11 cellular contexts compared by ENCODE assay signal in the genomic region with DNA sequence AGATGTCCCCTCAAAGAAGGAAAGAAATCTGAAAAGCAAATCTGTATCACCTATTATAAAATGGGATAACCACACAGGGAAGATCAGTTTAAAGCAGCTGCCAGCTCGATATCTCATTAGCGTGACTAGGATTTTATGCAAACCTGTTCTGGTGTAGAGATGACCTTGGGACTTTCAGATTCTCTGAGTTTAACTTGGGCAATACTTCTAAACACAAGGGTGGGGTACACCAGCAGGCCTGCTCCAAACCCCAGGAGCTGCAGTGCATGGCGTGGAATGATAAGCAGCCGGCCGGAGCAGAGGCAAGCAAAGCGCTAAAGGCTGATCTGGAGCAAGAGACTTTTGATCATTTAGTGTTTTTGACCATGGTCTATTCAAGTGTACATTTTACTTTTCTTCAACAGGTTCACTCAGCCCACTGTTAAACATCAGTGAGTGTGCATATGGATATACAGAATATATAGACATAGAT. TPM values are rescaled to one million over a fixed set of nuclear protein-coding genes. Genes with fewer than 3 reads are reported as not detected.
DNase-seq lines count a peak whose midpoint lies in the region; ATAC-seq and TF ChIP-seq lines count a peak whose summit lies in the region.
"Had no signal": no experiment of that assay in that cellular context is flagged by ENCODE, and none has a peak within 500 bp of the region (broad histone marks: within the 10 kb centered on the region; RNA-seq: fewer than 3 reads in every experiment).

No MANE protein-coding gene starts in this region.

- no peak overlapping the region for H4K12ac ChIP-seq in trophoblast cell (ENCODE audit: low read depth, low read length)

- H3K79me2 ChIP-seq in OCI-LY1 (ENCODE audit: insufficient read depth, low read length) (peaks cover 92% of the 10 kb centered on the region), trophoblast cell (ENCODE audit: control insufficient read depth, insufficient read depth, low read length, poor library complexity) (peaks cover 19% of the 10 kb centered on the region)

- TF ChIP-seq CTCF in Calu3 (IDR thresholded peaks at IDR 0.05; ENCODE audit: unreplicated experiment) (no peak), OCI-LY1 (IDR thresholded peaks at IDR 0.05; ENCODE audit: low read length) (no peak), epithelial cell of proximal tubule (conservative IDR thresholded peaks at IDR 0.05; ENCODE audit: low read depth, low read length) (no peak), foreskin fibroblast (IDR thresholded peaks at IDR 0.05; ENCODE audit: low read depth, low read length) (no peak)

- H3K23ac ChIP-seq in trophoblast cell (ENCODE audit: low read length) = no peak overlapping the region

- BruUV-seq in Calu3 (replicated peaks; lab: Mats Ljungman, UMichigan) = no TSS peak

- no peaks in the 10 kb centered on the region for H3K9me2 ChIP-seq in OCI-LY1 (ENCODE audit: low read depth, low read length)

- H2AFZ ChIP-seq in OCI-LY1 (ENCODE audit: low read length) (no peak overlapping the region), trophoblast cell (ENCODE audit: insufficient read depth, low read length, poor library complexity) (no peak overlapping the region)

- H3K9ac ChIP-seq in OCI-LY1 (ENCODE audit: low read length) (peak overlapping the region; percentile 13; the same call in 1 of the 2 replicates), trophoblast cell (ENCODE audit: low read length) (no peak overlapping the region)

- H3K27me3 ChIP-seq in OCI-LY1 (ENCODE audit: insufficient read depth, low read length) (no peaks in the 10 kb centered on the region), trophoblast cell (ENCODE audit: insufficient read depth, low read length) (no peaks in the 10 kb centered on the region)
- H3K27me3 ChIP-seq: uterus had no signal

- no CpG with 5 or more reads among the region's 6 CpGs for WGBS in trophoblast cell (ENCODE audit: extremely low coverage, insufficient coverage, insufficient read length)

- H3K18ac ChIP-seq in trophoblast cell (ENCODE audit: low read length) = no peak overlapping the region

- H3K9me3 ChIP-seq in OCI-LY1 (ENCODE audit: low read length) (no peaks in the 10 kb centered on the region), trophoblast cell (ENCODE audit: insufficient read depth, low read depth, low read length) (no peaks in the 10 kb centered on the region)
- H3K9me3 ChIP-seq: uterus had no signal

- intact Hi-C loops in Calu3 (cut with micrococcal nuclease; ENCODE audit: unreplicated experiment) = loop anchor here (5.0 to 10.0 kb wide), 4 partner anchors 62 to 186 kb away; no protein-coding TSS in a partner anchor
- intact Hi-C loops in posterior cingulate gyrus (cut with DNase I) = loop anchor here (10.0 kb wide), 1 partner anchor 186 kb away; no protein-coding TSS in a partner anchor

- H4K20me1 ChIP-seq in OCI-LY1 (ENCODE audit: insufficient read depth, low read length) = peaks cover 4% of the 10 kb centered on the region; the same call in 1 of the 2 replicates

- peaks cover 24% of the 10 kb centered on the region for H3K79me1 ChIP-seq in trophoblast cell (ENCODE audit: low read length)

- H3K4ac ChIP-seq in trophoblast cell (ENCODE audit: low read depth, low read length) = peak overlapping the region; percentile 0

- DNase-seq in Calu3 = peak; percentile 31
- DNase-seq in epithelial cell of proximal tubule (ENCODE audit: low read depth) = no peak
- DNase-seq in trophoblast cell = no peak
- DNase-seq in foreskin fibroblast = no peak
- no peak for DNase-seq in NCI-H510A treated with DMSO at 0.1 percent for 48 hours (lab: John Stamatoyannopoulos, UW)
- no peak for DNase-seq in posterior cingulate gyrus
- DNase-seq: activated effector memory CD4-positive, alpha-beta T cell treated with anti-CD3 and anti-CD28 coated beads, Interleukin-2, amount 50 U/mL, for 16 hours; stimulated activated CD4-positive, alpha-beta T cell treated with anti-CD3 and anti-CD28 coated beads, Interleukin-4, amount 100 ng/mL, for 1 hour; uterus had no signal

- peak overlapping the region; percentile 0 for H2BK5ac ChIP-seq in trophoblast cell (ENCODE audit: low read depth, low read length, poor library complexity)

- CTCF ChIA-PET in Calu3 (lab: Charles Lee) = interaction anchor here (0.7 to 3.8 kb wide), 9 partner anchors 42 to 228 kb away, joined by 3 to 15 read pairs (median 4); no protein-coding TSS in a partner anchor

- no peaks in the 10 kb centered on the region for H3K27me3 Mint-ChIP-seq in Calu3 (ENCODE audit: unreplicated experiment)

- no peaks in the 10 kb centered on the region for H3K9me3 Mint-ChIP-seq in Calu3 (ENCODE audit: low read depth, unreplicated experiment)

- H3K4me2 ChIP-seq in OCI-LY1 (ENCODE audit: low read length) (peak overlapping the region; percentile 86), trophoblast cell (ENCODE audit: low read length) (peak overlapping the region; percentile 54)

- H2AK5ac ChIP-seq in trophoblast cell (ENCODE audit: low read length) = no peak overlapping the region

- 0 out of 2 replicates have a peak, but pooled peaks cover 13% of the 10 kb centered on the region for H3F3A ChIP-seq in OCI-LY1 (ENCODE audit: insufficient read depth, low read length)

- H4K91ac ChIP-seq in trophoblast cell (ENCODE audit: low read depth, low read length) = no peak overlapping the region

- H2BK120ac ChIP-seq in trophoblast cell (ENCODE audit: insufficient read depth, low read length, poor library complexity) = no peak overlapping the region

- no peak for ATAC-seq in GM18868 (IDR thresholded peaks at IDR 0.05; ENCODE audit: unreplicated experiment)

- no peak overlapping the region for H3K14ac ChIP-seq in trophoblast cell (ENCODE audit: low read length)

- H3K4me1 Mint-ChIP-seq in Calu3 (ENCODE audit: low read depth, unreplicated experiment) = peaks cover 58% of the 10 kb centered on the region

- H3K36me3 ChIP-seq in OCI-LY1 (ENCODE audit: insufficient read depth, low read length) (no peaks in the 10 kb centered on the region), trophoblast cell (ENCODE audit: control insufficient read depth in 1 of 2, insufficient read depth in 2 of 2, low read length in 2 of 2) (no peaks in the 10 kb centered on the region)
- H3K36me3 ChIP-seq: uterus had no signal

- H3K4me3 ChIP-seq in OCI-LY1 (ENCODE audit: low read depth, low read length, poor library complexity, severe bottlenecking) (peak overlapping the region; percentile 93), epithelial cell of proximal tubule (ENCODE audit: low read depth, low read length) (peak overlapping the region; percentile 34), trophoblast cell (ENCODE audit: low read depth, low read length) (no peak overlapping the region), foreskin fibroblast (ENCODE audit: low read depth in 1 of 2, low read length in 2 of 2) (no peak overlapping the region)
- H3K4me3 ChIP-seq: uterus had no signal

- peaks cover 45% of the 10 kb centered on the region for H3K36me3 Mint-ChIP-seq in Calu3 (ENCODE audit: insufficient read depth, unreplicated experiment)

- H4K8ac ChIP-seq in trophoblast cell (ENCODE audit: low read depth, low read length) = no peak overlapping the region

- H3K27ac ChIP-seq in OCI-LY1 (ENCODE audit: low read depth, low read length, poor library complexity, severe bottlenecking) (peak overlapping the region; percentile 88), trophoblast cell (ENCODE audit: low read depth, low read length) (peak overlapping the region; percentile 58)
- H3K27ac ChIP-seq: uterus had no signal

- H2BK12ac ChIP-seq in trophoblast cell (ENCODE audit: low read length) = no peak overlapping the region

- H3K4me1 ChIP-seq in OCI-LY1 (ENCODE audit: insufficient read depth, low read length, severe bottlenecking) (peaks cover 82% of the 10 kb centered on the region), trophoblast cell (ENCODE audit: control insufficient read depth in 1 of 2, insufficient read depth in 2 of 2, low read length in 2 of 2) (peaks cover 7 to 20% of the 10 kb centered on the region in 2 experiments)

- peak overlapping the region; percentile 78 for H3K4me3 Mint-ChIP-seq in Calu3 (ENCODE audit: low read depth, unreplicated experiment)

- H3K27ac Mint-ChIP-seq in Calu3 (ENCODE audit: unreplicated experiment) = peak overlapping the region; percentile 88

RNA-seq across cellular contexts. Expression of a gene that starts 4.7 kb away (rescaled TPM):
- total RNA-seq in Calu3 (2022) (19.2 and 19.4 TPM in 2 replicates), epithelial cell of proximal tubule (16.9 and 20.9 TPM in 2 replicates)
- 31.5 and 33.8 TPM in 2 replicates for polyA plus RNA-seq in trophoblast cell (2013)

Comparison
In these comparisons a context has a peak if more than half of its experiments do, and no peak if none do; other contexts are left out.
1. H3K4me3 ChIP-seq: peak in OCI-LY1 (single experiment) and epithelial cell of proximal tubule (single experiment); none in trophoblast cell (single experiment) and foreskin fibroblast (0 of 2).